Comparison of ENCODE assay signal across 8 cellular contexts in genomic region chr20:43187476-43188233, GRCh38. TPM values are rescaled to one million over a fixed set of nuclear protein-coding genes. Genes with fewer than 3 reads are reported as not detected.
A peak's percentile ranks its signal among the peaks of the same experiment; 100 is the strongest.
DNase-seq lines count a peak whose midpoint lies in the region; ATAC-seq and TF ChIP-seq lines count a peak whose summit lies in the region.

No MANE protein-coding gene starts in this region.

- H4K5ac ChIP-seq in IMR-90 (ENCODE audit: low read depth, low read length): no peak overlapping the region

- CTCF ChIA-PET in IMR-90 (lab: Yijun Ruan, JAX) (interaction anchor here (0.6 kb wide), 1 partner anchor 109 kb away, joined by 3 read pairs; no protein-coding TSS in a partner anchor), RWPE1 (lab: Yijun Ruan, JAX) (interaction anchor here (0.5 to 2.1 kb wide), 13 partner anchors 43 to 1458 kb away, joined by 3 to 11 read pairs (median 4); no protein-coding TSS in a partner anchor)
- CTCF ChIA-PET in activated naive CD4-positive, alpha-beta T cell treated with anti-CD3 and anti-CD28 coated beads for 36 hours (lab: Charles Lee): interaction anchor here (1.8 kb wide), 1 partner anchor 86 kb away, joined by 4 read pairs; no protein-coding TSS in a partner anchor

- no peak overlapping the region for H3K27ac Mint-ChIP-seq in activated naive CD4-positive, alpha-beta T cell treated with anti-CD3 and anti-CD28 coated beads for 36 hours

- POLR2A ChIA-PET in IMR-90 (lab: Charles Lee; ENCODE audit: unreplicated experiment) (no interaction called here), RWPE1 (lab: Yijun Ruan, JAX; ENCODE audit: low non-redundant PET) (no interaction called here)

- H3K4me1 ChIP-seq in IMR-90 (ENCODE audit: control insufficient read depth, insufficient read depth, low read length) (no peaks in the 10 kb centered on the region), osteoblast (ENCODE audit: insufficient read depth, low read length) (no peaks in the 10 kb centered on the region), vagina (peaks cover 16% of the 10 kb centered on the region)

- peak; percentile 74 for TF ChIP-seq RAD21 in IMR-90 (IDR thresholded peaks at IDR 0.05; ENCODE audit: low read length)

- H2AFZ ChIP-seq in IMR-90 (replicated peaks; ENCODE audit: low read length, poor library complexity) (no peak overlapping the region), osteoblast (ENCODE audit: low read length) (no peak overlapping the region)

- H4K91ac ChIP-seq in IMR-90 (ENCODE audit: insufficient read depth, low read depth, low read length): no peak overlapping the region

- ATAC-seq in IMR-90 (ENCODE audit: low read depth) (peak; percentile 85), HG03439 (IDR thresholded peaks at IDR 0.05; ENCODE audit: unreplicated experiment) (no peak)

- dilution Hi-C loops in IMR-90 (cut with HindIII; ENCODE audit: low sequenced_read_pairs, unreplicated experiment): no loop called here

- H2AK9ac ChIP-seq in IMR-90 (replicated peaks; ENCODE audit: low read depth, low read length, poor library complexity): no peak overlapping the region

- H2BK15ac ChIP-seq in IMR-90 (ENCODE audit: low read depth, low read length): no peak overlapping the region

- H3K4me2 ChIP-seq in IMR-90 (ENCODE audit: low read depth, low read length) (no peak overlapping the region), osteoblast (ENCODE audit: insufficient read depth, low read length) (no peak overlapping the region)

- in situ Hi-C loops in IMR-90 (cut with MboI; ENCODE audit: low sequenced_read_pairs): no loop called here

- peaks cover 8% of the 10 kb centered on the region for H3K4me1 Mint-ChIP-seq in activated naive CD4-positive, alpha-beta T cell treated with anti-CD3 and anti-CD28 coated beads for 36 hours (ENCODE audit: low read depth)

- no peak overlapping the region for H3K56ac ChIP-seq in IMR-90 (ENCODE audit: extremely low read depth, insufficient read depth, low read length)

- H2BK5ac ChIP-seq in IMR-90 (ENCODE audit: low read depth, low read length, poor library complexity, severe bottlenecking): no peak overlapping the region

- no peak overlapping the region for H3K18ac ChIP-seq in IMR-90 (ENCODE audit: low read depth, low read length)

- no peak overlapping the region for H3K4me3 Mint-ChIP-seq in activated naive CD4-positive, alpha-beta T cell treated with anti-CD3 and anti-CD28 coated beads for 36 hours

- no peak for TF ChIP-seq POLR2A in IMR-90 (IDR thresholded peaks at IDR 0.05; ENCODE audit: low read depth, low read length)
- no peak for TF ChIP-seq POLR2A in vagina (IDR thresholded peaks at IDR 0.05)

- H3K4me3 ChIP-seq in IMR-90 (ENCODE audit: insufficient read depth, low read depth, low read length): no peak overlapping the region
- no peak overlapping the region for H3K4me3 ChIP-seq in osteoblast (ENCODE audit: insufficient read depth, low read length)
- no peak overlapping the region for H3K4me3 ChIP-seq in vagina

- H2AK5ac ChIP-seq in IMR-90 (ENCODE audit: low read depth, low read length): no peak overlapping the region

- WGBS in IMR-90 (ENCODE audit: extremely low coverage in 2 of 2, insufficient read length in 1 of 2), 2 experiments: 0% methylated on average over 1 of the region's 24 CpGs; no CpG with 5 or more reads in 1 of the 2 experiments

- no peak overlapping the region for H3K4ac ChIP-seq in IMR-90 (ENCODE audit: low read depth, low read length)

- no peaks in the 10 kb centered on the region for H3K79me1 ChIP-seq in IMR-90 (ENCODE audit: low read depth in 1 of 2, low read length in 2 of 2)

- no peak overlapping the region for H2BK120ac ChIP-seq in IMR-90 (ENCODE audit: low read depth, low read length)

- H4K20me1 ChIP-seq in IMR-90 (ENCODE audit: insufficient read depth, low read length): no peaks in the 10 kb centered on the region
- no peaks in the 10 kb centered on the region for H4K20me1 ChIP-seq in osteoblast (ENCODE audit: insufficient read depth, low read length)

- no TSS peak for BruUV-seq in IMR-90 (replicated peaks; lab: Mats Ljungman, UMichigan)

- no peaks in the 10 kb centered on the region for H3K9me1 ChIP-seq in IMR-90 (ENCODE audit: insufficient read depth, low read length)

- no peaks in the 10 kb centered on the region for H3K9me3 ChIP-seq in IMR-90 (ENCODE audit: control insufficient read depth, insufficient read depth, low read length)
- H3K9me3 ChIP-seq in osteoblast (ENCODE audit: low read depth, low read length): no peaks in the 10 kb centered on the region
- H3K9me3 ChIP-seq in vagina: no peaks in the 10 kb centered on the region

- no peak overlapping the region for H4K8ac ChIP-seq in IMR-90 (ENCODE audit: low read depth in 2 of 2, low read length in 2 of 2)

- H3K9me3 Mint-ChIP-seq in activated naive CD4-positive, alpha-beta T cell treated with anti-CD3 and anti-CD28 coated beads for 36 hours: no peaks in the 10 kb centered on the region

- DNase-seq in EH (ENCODE audit: low read depth) (peak; percentile 58), IMR-90 (peak; percentile 44), RWPE1 (ENCODE audit: low spot score) (peak; percentile 93), globus pallidus (ENCODE audit: low spot score) (peak; percentile 50), osteoblast (ENCODE audit: insufficient read length, low spot score, missing footprints) (peak; percentile 99), vagina (ENCODE audit: extremely low spot score in 2 of 2) (no peak)
- DNase-seq in activated naive CD4-positive, alpha-beta T cell treated with anti-CD3 and anti-CD28 coated beads for 36 hours: peak; percentile 86

- H3K27me3 Mint-ChIP-seq in activated naive CD4-positive, alpha-beta T cell treated with anti-CD3 and anti-CD28 coated beads for 36 hours (ENCODE audit: low read depth): peaks cover 43% of the 10 kb centered on the region

- intact Hi-C loops in IMR-90 (cut with micrococcal nuclease) (loop anchor here (1.0 to 5.0 kb wide), 3 partner anchors 220 to 1453 kb away; no protein-coding TSS in a partner anchor), vagina (cut with DNase I) (loop anchor here (10.0 kb wide), 1 partner anchor 1453 kb away; no protein-coding TSS in a partner anchor)
- intact Hi-C loops in activated naive CD4-positive, alpha-beta T cell treated with anti-CD3 and anti-CD28 coated beads for 36 hours (cut with micrococcal nuclease): loop anchor here (1.0 to 5.0 kb wide), 3 partner anchors 221 to 1449 kb away; no protein-coding TSS in a partner anchor

- H3K23ac ChIP-seq in IMR-90 (ENCODE audit: low read depth, low read length): no peak overlapping the region

- peak; percentile 92 for TF ChIP-seq CTCF in IMR-90 (conservative IDR thresholded peaks at IDR 0.05; ENCODE audit: low read depth, low read length)
- peak; percentile 99 for TF ChIP-seq CTCF in RWPE1 (conservative IDR thresholded peaks at IDR 0.05; ENCODE audit: low read depth)
- TF ChIP-seq CTCF in osteoblast (IDR thresholded peaks at IDR 0.05; ENCODE audit: extremely low read depth, low read depth, low read length): peak; percentile 94
- peak; percentile 72 to 86 (median 82) for TF ChIP-seq CTCF in vagina (IDR thresholded peaks at IDR 0.05)

- H3K9ac ChIP-seq in IMR-90 (ENCODE audit: low read depth, low read length): no peak overlapping the region

- H3K27me3 ChIP-seq in IMR-90 (ENCODE audit: control insufficient read depth, insufficient read depth, low read length) (peaks cover 18% of the 10 kb centered on the region), osteoblast (ENCODE audit: insufficient read depth, low read length) (peaks cover 24% of the 10 kb centered on the region), vagina (peaks cover 8% of the 10 kb centered on the region)

- H3K27ac ChIP-seq in IMR-90 (ENCODE audit: insufficient read depth, low read length) (no peak overlapping the region), RWPE1 (no peak overlapping the region), osteoblast (ENCODE audit: low read depth, low read length) (no peak overlapping the region), vagina (no peak overlapping the region)

- H3K36me3 Mint-ChIP-seq in activated naive CD4-positive, alpha-beta T cell treated with anti-CD3 and anti-CD28 coated beads for 36 hours (ENCODE audit: low read depth): no peaks in the 10 kb centered on the region

- H3K36me3 ChIP-seq in IMR-90 (ENCODE audit: control insufficient read depth, insufficient read depth, low read length) (no peaks in the 10 kb centered on the region), osteoblast (ENCODE audit: insufficient read depth, low read length) (no peaks in the 10 kb centered on the region), vagina (no peaks in the 10 kb centered on the region)

- H3K14ac ChIP-seq in IMR-90 (replicated peaks; ENCODE audit: low read depth, low read length): no peak overlapping the region

- H2BK20ac ChIP-seq in IMR-90 (ENCODE audit: low read depth, low read length): no peak overlapping the region

- no peaks in the 10 kb centered on the region for H3K79me2 ChIP-seq in osteoblast (ENCODE audit: insufficient read depth, low read length)

TF ChIP-seq in IMR-90, 13 proteins besides CTCF, POLR2A, EP300 and RAD21:
- TF ChIP-seq CEBPB (IDR thresholded peaks at IDR 0.05; ENCODE audit: low read depth, low read length) (no peak), MAFK (IDR thresholded peaks at IDR 0.05; ENCODE audit: low read depth, low read length) (no peak), CHD1 (IDR thresholded peaks at IDR 0.05; ENCODE audit: low read depth, low read length) (no peak), RCOR1 (IDR thresholded peaks at IDR 0.05; ENCODE audit: insufficient replicate concordance, low read length) (peak; percentile 51), SMC3 (IDR thresholded peaks at IDR 0.05; ENCODE audit: low read depth, low read length) (peak; percentile 66), RFX5 (IDR thresholded peaks at IDR 0.05; ENCODE audit: low read depth, low read length) (no peak), FOS (IDR thresholded peaks at IDR 0.05; ENCODE audit: low read depth, low read length) (no peak)

RNA-seq across cellular contexts. Expression of gene PTPRT, which starts 2.1 kb away (rescaled TPM):
- total RNA-seq in IMR-90 (2012; rRNA removed) (not detected in 2 replicates), osteoblast (not detected in 2 replicates), vagina (not detected)
- polyA plus RNA-seq in IMR-90 (2012; rRNA removed): not detected in 2 replicates
- not detected in 2 replicates for polyA plus RNA-seq in IMR-90 (2012; cell fraction: cytosol; rRNA removed)
- polyA plus RNA-seq in IMR-90 (2012; cell fraction: nucleus; rRNA removed; ENCODE audit: low replicate concordance): not detected in 2 replicates
- total RNA-seq in activated naive CD4-positive, alpha-beta T cell treated with anti-CD3 and anti-CD28 coated beads for 36 hours: not detected

Comparison
In these comparisons a context has a peak if more than half of its experiments do, and no peak if none do; other contexts are left out.
1. DNase-seq: peak in EH (single experiment), IMR-90 (single experiment), RWPE1 (single experiment), activated naive CD4-positive, alpha-beta T cell treated with anti-CD3 and anti-CD28 coated beads for 36 hours (single experiment), globus pallidus (single experiment) and osteoblast (single experiment); none in vagina (0 of 2).
2. Peak in every context shown above with its lines, with median percentiles within 50 percentile points of each other: CTCF ChIP-seq.